ENCODE assay signal across 1 cellular context in the genomic region with DNA sequence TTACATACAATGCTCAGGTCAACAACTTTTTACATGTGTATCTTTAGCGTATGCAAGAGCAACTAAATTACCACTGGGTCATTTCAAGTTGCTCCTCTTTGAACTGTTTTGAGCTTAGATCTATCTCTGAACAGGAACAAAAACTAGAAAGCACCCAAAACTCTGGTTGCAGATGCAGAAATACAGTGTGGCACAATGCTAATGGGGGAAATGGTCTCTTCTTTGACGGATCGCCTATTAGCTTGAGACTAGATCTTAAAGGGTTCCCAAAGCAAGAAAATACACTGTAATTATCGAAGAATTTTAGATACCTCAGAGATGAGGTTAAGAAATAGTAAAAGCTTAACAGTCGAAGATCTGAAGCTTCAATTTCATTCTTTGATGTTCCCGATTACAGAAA.
TF ChIP-seq lines count a peak whose summit lies in the region.

No MANE protein-coding gene starts in this region.

TF ChIP-seq in GM23338, 12 proteins besides CTCF, POLR2A, EP300 and RAD21 (continued from another document):
- TF ChIP-seq, protein P1, sequence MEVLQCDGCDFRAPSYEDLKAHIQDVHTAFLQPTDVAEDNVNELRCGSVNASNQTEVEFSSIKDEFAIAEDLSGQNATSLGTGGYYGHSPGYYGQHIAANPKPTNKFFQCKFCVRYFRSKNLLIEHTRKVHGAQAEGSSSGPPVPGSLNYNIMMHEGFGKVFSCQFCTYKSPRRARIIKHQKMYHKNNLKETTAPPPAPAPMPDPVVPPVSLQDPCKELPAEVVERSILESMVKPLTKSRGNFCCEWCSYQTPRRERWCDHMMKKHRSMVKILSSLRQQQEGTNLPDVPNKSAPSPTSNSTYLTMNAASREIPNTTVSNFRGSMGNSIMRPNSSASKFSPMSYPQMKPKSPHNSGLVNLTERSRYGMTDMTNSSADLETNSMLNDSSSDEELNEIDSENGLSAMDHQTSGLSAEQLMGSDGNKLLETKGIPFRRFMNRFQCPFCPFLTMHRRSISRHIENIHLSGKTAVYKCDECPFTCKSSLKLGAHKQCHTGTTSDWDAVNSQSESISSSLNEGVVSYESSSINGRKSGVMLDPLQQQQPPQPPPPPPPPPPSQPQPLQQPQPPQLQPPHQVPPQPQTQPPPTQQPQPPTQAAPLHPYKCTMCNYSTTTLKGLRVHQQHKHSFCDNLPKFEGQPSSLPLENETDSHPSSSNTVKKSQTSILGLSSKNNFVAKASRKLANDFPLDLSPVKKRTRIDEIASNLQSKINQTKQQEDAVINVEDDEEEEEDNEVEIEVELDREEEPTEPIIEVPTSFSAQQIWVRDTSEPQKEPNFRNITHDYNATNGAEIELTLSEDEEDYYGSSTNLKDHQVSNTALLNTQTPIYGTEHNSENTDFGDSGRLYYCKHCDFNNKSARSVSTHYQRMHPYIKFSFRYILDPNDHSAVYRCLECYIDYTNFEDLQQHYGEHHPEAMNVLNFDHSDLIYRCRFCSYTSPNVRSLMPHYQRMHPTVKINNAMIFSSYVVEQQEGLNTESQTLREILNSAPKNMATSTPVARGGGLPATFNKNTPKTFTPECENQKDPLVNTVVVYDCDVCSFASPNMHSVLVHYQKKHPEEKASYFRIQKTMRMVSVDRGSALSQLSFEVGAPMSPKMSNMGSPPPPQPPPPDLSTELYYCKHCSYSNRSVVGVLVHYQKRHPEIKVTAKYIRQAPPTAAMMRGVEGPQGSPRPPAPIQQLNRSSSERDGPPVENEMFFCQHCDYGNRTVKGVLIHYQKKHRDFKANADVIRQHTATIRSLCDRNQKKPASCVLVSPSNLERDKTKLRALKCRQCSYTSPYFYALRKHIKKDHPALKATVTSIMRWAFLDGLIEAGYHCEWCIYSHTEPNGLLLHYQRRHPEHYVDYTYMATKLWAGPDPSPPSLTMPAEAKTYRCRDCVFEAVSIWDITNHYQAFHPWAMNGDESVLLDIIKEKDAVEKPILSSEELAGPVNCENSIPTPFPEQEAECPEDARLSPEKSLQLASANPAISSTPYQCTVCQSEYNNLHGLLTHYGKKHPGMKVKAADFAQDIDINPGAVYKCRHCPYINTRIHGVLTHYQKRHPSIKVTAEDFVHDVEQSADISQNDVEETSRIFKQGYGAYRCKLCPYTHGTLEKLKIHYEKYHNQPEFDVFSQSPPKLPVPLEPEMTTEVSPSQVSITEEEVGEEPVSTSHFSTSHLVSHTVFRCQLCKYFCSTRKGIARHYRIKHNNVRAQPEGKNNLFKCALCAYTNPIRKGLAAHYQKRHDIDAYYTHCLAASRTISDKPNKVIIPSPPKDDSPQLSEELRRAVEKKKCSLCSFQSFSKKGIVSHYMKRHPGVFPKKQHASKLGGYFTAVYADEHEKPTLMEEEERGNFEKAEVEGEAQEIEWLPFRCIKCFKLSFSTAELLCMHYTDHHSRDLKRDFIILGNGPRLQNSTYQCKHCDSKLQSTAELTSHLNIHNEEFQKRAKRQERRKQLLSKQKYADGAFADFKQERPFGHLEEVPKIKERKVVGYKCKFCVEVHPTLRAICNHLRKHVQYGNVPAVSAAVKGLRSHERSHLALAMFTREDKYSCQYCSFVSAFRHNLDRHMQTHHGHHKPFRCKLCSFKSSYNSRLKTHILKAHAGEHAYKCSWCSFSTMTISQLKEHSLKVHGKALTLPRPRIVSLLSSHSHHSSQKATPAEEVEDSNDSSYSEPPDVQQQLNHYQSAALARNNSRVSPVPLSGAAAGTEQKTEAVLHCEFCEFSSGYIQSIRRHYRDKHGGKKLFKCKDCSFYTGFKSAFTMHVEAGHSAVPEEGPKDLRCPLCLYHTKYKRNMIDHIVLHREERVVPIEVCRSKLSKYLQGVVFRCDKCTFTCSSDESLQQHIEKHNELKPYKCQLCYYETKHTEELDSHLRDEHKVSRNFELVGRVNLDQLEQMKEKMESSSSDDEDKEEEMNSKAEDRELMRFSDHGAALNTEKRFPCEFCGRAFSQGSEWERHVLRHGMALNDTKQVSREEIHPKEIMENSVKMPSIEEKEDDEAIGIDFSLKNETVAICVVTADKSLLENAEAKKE (CRISPR knock-in tag; IDR thresholded peaks at IDR 0.05) = no peak
- TF ChIP-seq JUNB (IDR thresholded peaks at IDR 0.05; ENCODE audit: unreplicated experiment) (no peak), ZNF114 (CRISPR knock-in tag; IDR thresholded peaks at IDR 0.05) (no peak), CREB1 (CRISPR knock-in tag; IDR thresholded peaks at IDR 0.05; ENCODE audit: low read depth) (no peak), STAT1 (IDR thresholded peaks at IDR 0.05; ENCODE audit: unreplicated experiment) (no peak), EZH2 (IDR thresholded peaks at IDR 0.05; ENCODE audit: low read depth, unreplicated experiment) (no peak), EZH2phosphoT487 (IDR thresholded peaks at IDR 0.05; ENCODE audit: unreplicated experiment) (no peak), POLR2AphosphoS5 (IDR thresholded peaks at IDR 0.05; ENCODE audit: low read depth) (no peak), NANOG (IDR thresholded peaks at IDR 0.05; ENCODE audit: borderline replicate concordance) (no peak), ZNF331 (CRISPR knock-in tag; IDR thresholded peaks at IDR 0.05; ENCODE audit: low read depth) (no peak)
- TF ChIP-seq, protein P2, sequence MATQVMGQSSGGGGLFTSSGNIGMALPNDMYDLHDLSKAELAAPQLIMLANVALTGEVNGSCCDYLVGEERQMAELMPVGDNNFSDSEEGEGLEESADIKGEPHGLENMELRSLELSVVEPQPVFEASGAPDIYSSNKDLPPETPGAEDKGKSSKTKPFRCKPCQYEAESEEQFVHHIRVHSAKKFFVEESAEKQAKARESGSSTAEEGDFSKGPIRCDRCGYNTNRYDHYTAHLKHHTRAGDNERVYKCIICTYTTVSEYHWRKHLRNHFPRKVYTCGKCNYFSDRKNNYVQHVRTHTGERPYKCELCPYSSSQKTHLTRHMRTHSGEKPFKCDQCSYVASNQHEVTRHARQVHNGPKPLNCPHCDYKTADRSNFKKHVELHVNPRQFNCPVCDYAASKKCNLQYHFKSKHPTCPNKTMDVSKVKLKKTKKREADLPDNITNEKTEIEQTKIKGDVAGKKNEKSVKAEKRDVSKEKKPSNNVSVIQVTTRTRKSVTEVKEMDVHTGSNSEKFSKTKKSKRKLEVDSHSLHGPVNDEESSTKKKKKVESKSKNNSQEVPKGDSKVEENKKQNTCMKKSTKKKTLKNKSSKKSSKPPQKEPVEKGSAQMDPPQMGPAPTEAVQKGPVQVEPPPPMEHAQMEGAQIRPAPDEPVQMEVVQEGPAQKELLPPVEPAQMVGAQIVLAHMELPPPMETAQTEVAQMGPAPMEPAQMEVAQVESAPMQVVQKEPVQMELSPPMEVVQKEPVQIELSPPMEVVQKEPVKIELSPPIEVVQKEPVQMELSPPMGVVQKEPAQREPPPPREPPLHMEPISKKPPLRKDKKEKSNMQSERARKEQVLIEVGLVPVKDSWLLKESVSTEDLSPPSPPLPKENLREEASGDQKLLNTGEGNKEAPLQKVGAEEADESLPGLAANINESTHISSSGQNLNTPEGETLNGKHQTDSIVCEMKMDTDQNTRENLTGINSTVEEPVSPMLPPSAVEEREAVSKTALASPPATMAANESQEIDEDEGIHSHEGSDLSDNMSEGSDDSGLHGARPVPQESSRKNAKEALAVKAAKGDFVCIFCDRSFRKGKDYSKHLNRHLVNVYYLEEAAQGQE (IDR thresholded peaks at IDR 0.05; ENCODE audit: unreplicated experiment) = no peak
